ENCODE assay signal across 8 cellular contexts in genomic region chr7:38318803-38319416, GRCh38.
DNase-seq lines count a peak whose midpoint lies in the region; ATAC-seq, FAIRE-seq and TF ChIP-seq lines count a peak whose summit lies in the region.

No MANE protein-coding gene starts in this region.

- no peak for TF ChIP-seq EP300 in A549 (IDR thresholded peaks at IDR 0.05)

- no peak overlapping the region for H3K27ac ChIP-seq in A549

- H3K27ac Mint-ChIP-seq in T-helper 1 cell treated with Interleukin-12 subunit alpha and Interleukin-12 subunit beta and Interleukin-4 antibody, amounts not matched to agents 30 μg/mL and 1 μg/mL, for 36 hours = peak overlapping the region; percentile 52
- H3K27ac Mint-ChIP-seq in neural crest cell (ENCODE audit: unreplicated experiment) = no peak overlapping the region

- H3K27me3 Mint-ChIP-seq in T-helper 1 cell treated with Interleukin-12 subunit alpha and Interleukin-12 subunit beta and Interleukin-4 antibody, amounts not matched to agents 30 μg/mL and 1 μg/mL, for 36 hours (ENCODE audit: low read depth) = peaks cover 3% of the 10 kb centered on the region
- H3K27me3 Mint-ChIP-seq in neural crest cell (ENCODE audit: low read depth) = no peaks in the 10 kb centered on the region

- TF ChIP-seq POLR2A in A549 (IDR thresholded peaks at IDR 0.05; ENCODE audit: low read length) = no peak

- no peaks in the 10 kb centered on the region for H3K9me3 ChIP-seq in A549

- peak overlapping the region; percentile 50 for H3K4me3 Mint-ChIP-seq in T-helper 1 cell treated with Interleukin-12 subunit alpha and Interleukin-12 subunit beta and Interleukin-4 antibody, amounts not matched to agents 30 μg/mL and 1 μg/mL, for 36 hours
- no peak overlapping the region for H3K4me3 Mint-ChIP-seq in neural crest cell

- 0 out of 3 replicates have a peak overlapping the region, but pooled peaks have one; percentile 26 for H3K4me2 ChIP-seq in A549

- no peaks in the 10 kb centered on the region for H3K36me3 Mint-ChIP-seq in T-helper 1 cell treated with Interleukin-12 subunit alpha and Interleukin-12 subunit beta and Interleukin-4 antibody, amounts not matched to agents 30 μg/mL and 1 μg/mL, for 36 hours (ENCODE audit: low read depth)
- no peaks in the 10 kb centered on the region for H3K36me3 Mint-ChIP-seq in neural crest cell (ENCODE audit: low read depth)

- H3K4me1 ChIP-seq in A549 = peaks cover 13% of the 10 kb centered on the region; the same call in 2 of the 3 replicates

- DNase-seq in A549 (ENCODE audit: low read depth in 1 of 2, low spot score in 1 of 2) (peak; percentile 61 to 79), GM12864 (ENCODE audit: low read depth) (peak; percentile 31), NCI-H187 treated with DMSO at 0.1 percent for 48 hours (lab: John Stamatoyannopoulos, UW) (peak; percentile 97), fibroblast of gingiva (ENCODE audit: low read depth) (peak; percentile 66), neural crest cell (ENCODE audit: low read depth, low spot score) (no peak)

- 2% methylated on average over 4 of the region's 4 CpGs for WGBS in A549 (ENCODE audit: missing lambda C conversion rate)

- CTCF ChIA-PET in A549 (lab: Yijun Ruan, JAX) = interaction anchor here (0.5 to 8.8 kb wide), 30 partner anchors 9 to 1084 kb away, joined by 3 to 51 read pairs (median 3); partner anchors contain the start of gene SFRP4

- TF ChIP-seq CTCF in A549 (IDR thresholded peaks at IDR 0.05) (peak; percentile 74), GM12864 (IDR thresholded peaks at IDR 0.05; ENCODE audit: low read depth, low read length, missing control alignments) (peak; percentile 81), neural crest cell (conservative IDR thresholded peaks at IDR 0.05) (peak; percentile 59)

- peaks cover 22% of the 10 kb centered on the region for H3K4me1 Mint-ChIP-seq in T-helper 1 cell treated with Interleukin-12 subunit alpha and Interleukin-12 subunit beta and Interleukin-4 antibody, amounts not matched to agents 30 μg/mL and 1 μg/mL, for 36 hours (ENCODE audit: low read depth)
- no peaks in the 10 kb centered on the region for H3K4me1 Mint-ChIP-seq in neural crest cell

- TF ChIP-seq RAD21 in A549 (conservative IDR thresholded peaks at IDR 0.05 in 1 of 2, IDR thresholded peaks at IDR 0.05 in 1 of 2) = peak; percentile 80 to 86

- peak; percentile 77 for FAIRE-seq in A549 (lab: Jason Lieb, UNC)

- POLR2A ChIA-PET in A549 (lab: Yijun Ruan, JAX) = interaction anchor here (0.7 to 1.5 kb wide), 2 partner anchors 103 to 402 kb away, joined by 3 to 4 read pairs; partner anchors contain the start of gene SFRP4

- no peaks in the 10 kb centered on the region for H3K9me3 Mint-ChIP-seq in T-helper 1 cell treated with Interleukin-12 subunit alpha and Interleukin-12 subunit beta and Interleukin-4 antibody, amounts not matched to agents 30 μg/mL and 1 μg/mL, for 36 hours
- H3K9me3 Mint-ChIP-seq in neural crest cell = no peaks in the 10 kb centered on the region

- ATAC-seq in A549 (peak; percentile 95 to 98), HG02623 (IDR thresholded peaks at IDR 0.05; ENCODE audit: unreplicated experiment) (peak; percentile 81), HG03025 (IDR thresholded peaks at IDR 0.05; ENCODE audit: low FRiP score, unreplicated experiment) (no peak)

- H3K4me3 ChIP-seq in A549 (no peak overlapping the region), GM12864 (ENCODE audit: low read depth, low read length) (no peak overlapping the region)

TF ChIP-seq in A549, 52 proteins besides CTCF, POLR2A, EP300 and RAD21:
- TF ChIP-seq SMC3 (IDR thresholded peaks at IDR 0.05) = peak; percentile 60
- no peak for TF ChIP-seq HOXB5 (CRISPR knock-in tag; IDR thresholded peaks at IDR 0.05)
TF ChIP-seq in A549: peak in this region for 1.
